11 cellular contexts compared by ENCODE assay signal in the genomic region with DNA sequence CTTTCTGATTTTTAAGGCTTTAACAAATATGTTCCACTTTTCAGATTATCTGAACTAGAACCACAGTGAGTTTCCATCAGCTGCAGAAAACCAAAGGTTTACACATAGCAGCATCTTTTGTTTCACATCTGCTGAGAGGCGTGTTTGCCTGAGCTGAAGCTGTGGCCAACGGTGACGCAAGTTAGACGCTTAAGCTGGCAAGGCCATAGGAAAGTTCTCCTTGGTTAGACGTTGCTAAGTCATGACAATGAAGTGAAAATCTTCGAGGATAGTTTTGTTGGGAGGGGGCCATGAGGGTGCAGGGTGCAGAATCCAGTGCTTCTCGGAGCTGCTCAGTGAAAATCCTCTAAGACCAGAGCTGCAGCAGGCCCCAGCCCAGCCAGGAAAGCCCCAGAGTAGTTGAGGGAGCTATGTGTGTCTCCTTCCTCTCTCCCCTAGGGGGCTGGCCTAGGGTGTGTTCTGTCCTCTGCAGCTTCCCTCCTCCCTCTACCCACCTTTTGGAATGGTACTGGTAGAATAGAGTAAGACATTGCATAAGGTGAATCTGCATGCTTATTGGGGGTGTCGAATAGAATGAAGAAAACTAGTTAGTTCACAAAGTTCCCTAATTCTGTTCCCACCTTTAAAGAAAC.
DNase-seq lines count a peak whose midpoint lies in the region; TF ChIP-seq lines count a peak whose summit lies in the region.
"Had no signal": no experiment of that assay in that cellular context is flagged by ENCODE, and none has a peak within 500 bp of the region (broad histone marks: within the 10 kb centered on the region; RNA-seq: fewer than 3 reads in every experiment).

No MANE protein-coding gene starts in this region.

- no peak overlapping the region for H2BK5ac ChIP-seq in mesenchymal stem cell (ENCODE audit: low read depth, low read length, poor library complexity, severe bottlenecking)

- H3K18ac ChIP-seq in mesenchymal stem cell (ENCODE audit: low read depth in 1 of 2, low read length in 2 of 2): no peak overlapping the region

- H3K23ac ChIP-seq in mesenchymal stem cell (ENCODE audit: low read length in 2 of 2): no peak overlapping the region

- no peak overlapping the region for H3K4me3 Mint-ChIP-seq in endodermal cell

- POLR2A ChIA-PET in AG04450 (lab: Yijun Ruan, JAX): no interaction called here

- H3K27me3 Mint-ChIP-seq in endodermal cell (ENCODE audit: insufficient read depth): no peaks in the 10 kb centered on the region

- no peaks in the 10 kb centered on the region for H3K4me1 ChIP-seq in endodermal cell (ENCODE audit: control insufficient read depth, insufficient read depth, low read length)
- peaks cover 8% of the 10 kb centered on the region for H3K4me1 ChIP-seq in mesenchymal stem cell (ENCODE audit: control insufficient read depth, insufficient read depth, low read depth, low read length)

- H3K27me3 ChIP-seq in AG04450 (ENCODE audit: control insufficient read depth, insufficient read depth, low read length) (no peaks in the 10 kb centered on the region), endodermal cell (ENCODE audit: control insufficient read depth, insufficient read depth, low read length, poor library complexity, severe bottlenecking) (no peaks in the 10 kb centered on the region), mesenchymal stem cell (ENCODE audit: control insufficient read depth in 1 of 2, insufficient read depth in 1 of 2, low read length in 2 of 2) (no peaks in the 10 kb centered on the region)

- H3K9me3 Mint-ChIP-seq in endodermal cell: no peaks in the 10 kb centered on the region

- TF ChIP-seq CTCF in AG04450 (IDR thresholded peaks at IDR 0.05; ENCODE audit: low read depth, low read length) (no peak), endodermal cell (conservative IDR thresholded peaks at IDR 0.05) (peak; percentile 61)

- H2BK12ac ChIP-seq in mesenchymal stem cell (ENCODE audit: low read length in 2 of 2): no peak overlapping the region

- H3K27ac ChIP-seq in AG04450 (ENCODE audit: low read depth, low read length): no peak overlapping the region
- H3K27ac ChIP-seq in endodermal cell (ENCODE audit: low read depth, low read length): no peak overlapping the region
- no peak overlapping the region for H3K27ac ChIP-seq in mesenchymal stem cell (ENCODE audit: low read length, poor library complexity, severe bottlenecking)

- no peak overlapping the region for H3K4me2 ChIP-seq in mesenchymal stem cell (ENCODE audit: low read length, poor library complexity, severe bottlenecking)

- no peaks in the 10 kb centered on the region for H3K9me3 ChIP-seq in AG04450 (ENCODE audit: control insufficient read depth, insufficient read depth, low read length)
- H3K9me3 ChIP-seq in endodermal cell (ENCODE audit: control insufficient read depth, low read length): no peaks in the 10 kb centered on the region
- no peaks in the 10 kb centered on the region for H3K9me3 ChIP-seq in mesenchymal stem cell (ENCODE audit: control insufficient read depth, low read length)

- no peak overlapping the region for H2AFZ ChIP-seq in mesenchymal stem cell (ENCODE audit: low read depth, low read length)

- H2BK120ac ChIP-seq in mesenchymal stem cell (ENCODE audit: low read depth, low read length): no peak overlapping the region

- DNase-seq in AG04450 (ENCODE audit: low read depth, low spot score) (peak; percentile 30), HCEC 1CT (peak; percentile 18), endodermal cell (peak; percentile 73), mesenchymal stem cell (no peak), NCI-H2171 treated with DMSO at 0.1 percent for 48 hours (lab: John Stamatoyannopoulos, UW) (no peak), NCI-H1105 treated with DMSO at 0.1 percent for 48 hours (lab: John Stamatoyannopoulos, UW) (no peak), NCI-H1105 (lab: John Stamatoyannopoulos, UW) (no peak)
- no peak for DNase-seq in stimulated activated CD4-positive, alpha-beta T cell treated with anti-CD3 and anti-CD28 coated beads, Interleukin-4, amount 100 ng/mL, for 24 hours
- DNase-seq: activated CD8-positive, alpha-beta memory T cell treated with anti-CD3 and anti-CD28 coated beads, Interleukin-2, amount 50 U/mL, for 4 hours; NCI-H2081 treated with DMSO at 0.1 percent for 48 hours; stimulated activated naive CD4-positive, alpha-beta T cell treated with Interleukin-2 at 50 U/mL for 16 hours had no signal

- 93% methylated on average over 6 to 8 of the region's 8 CpGs for WGBS in endodermal cell (ENCODE audit: insufficient coverage in 1 of 2, insufficient read length in 1 of 2), 2 experiments
- WGBS in mesenchymal stem cell: 78% methylated on average over 8 of the region's 8 CpGs

- no peak overlapping the region for H4K8ac ChIP-seq in mesenchymal stem cell (ENCODE audit: low read length)

- H4K91ac ChIP-seq in mesenchymal stem cell (ENCODE audit: low read length): no peak overlapping the region

- H3K79me1 ChIP-seq in mesenchymal stem cell (replicated peaks; ENCODE audit: low read length, poor library complexity, severe bottlenecking): peaks cover 38% of the 10 kb centered on the region

- no peak overlapping the region for H3K4ac ChIP-seq in mesenchymal stem cell (ENCODE audit: low read depth in 1 of 2, low read length in 2 of 2)

- no peak overlapping the region for H2BK15ac ChIP-seq in mesenchymal stem cell (ENCODE audit: low read depth, poor library complexity, severe bottlenecking)

- no peak overlapping the region for H2AK5ac ChIP-seq in mesenchymal stem cell (ENCODE audit: low read length, severe bottlenecking)

- no peak overlapping the region for H3K14ac ChIP-seq in mesenchymal stem cell (ENCODE audit: low read length in 2 of 2)

- no peaks in the 10 kb centered on the region for H3K36me3 ChIP-seq in endodermal cell (ENCODE audit: control insufficient read depth, insufficient read depth, low read length)
- H3K36me3 ChIP-seq in mesenchymal stem cell (ENCODE audit: control insufficient read depth in 1 of 2, insufficient read depth in 2 of 2, low read depth in 1 of 2, low read length in 2 of 2): peaks cover 0 to 5% of the 10 kb centered on the region in 2 experiments

- H3K27ac Mint-ChIP-seq in endodermal cell: no peak overlapping the region

- CTCF ChIA-PET in AG04450 (lab: Charles Lee): no interaction called here

- no peaks in the 10 kb centered on the region for H3K4me1 Mint-ChIP-seq in endodermal cell

- H3K36me3 Mint-ChIP-seq in endodermal cell (ENCODE audit: low read depth): no peaks in the 10 kb centered on the region

- H3K9ac ChIP-seq in endodermal cell (ENCODE audit: extremely low read depth, low read length, poor library complexity, severe bottlenecking): no peak overlapping the region
- H3K9ac ChIP-seq in mesenchymal stem cell (ENCODE audit: low read length): peak overlapping the region; percentile 60

- H3K4me3 ChIP-seq in AG04450 (ENCODE audit: low read depth, low read length): no peak overlapping the region
- H3K4me3 ChIP-seq in endodermal cell (ENCODE audit: low read length): no peak overlapping the region
- no peak overlapping the region for H3K4me3 ChIP-seq in mesenchymal stem cell (ENCODE audit: insufficient read depth in 1 of 2, low read depth in 1 of 2, low read length in 2 of 2)

Comparison
In these comparisons a context has a peak if more than half of its experiments do, and no peak if none do; other contexts are left out.
1. DNase-seq: peak in AG04450 (single experiment), HCEC 1CT (single experiment) and endodermal cell (single experiment); none in mesenchymal stem cell (single experiment), NCI-H2171 treated with DMSO at 0.1 percent for 48 hours (single experiment), NCI-H1105 treated with DMSO at 0.1 percent for 48 hours (single experiment), NCI-H1105 (single experiment) and stimulated activated CD4-positive, alpha-beta T cell treated with anti-CD3 and anti-CD28 coated beads, Interleukin-4, amount 100 ng/mL, for 24 hours (single experiment).